8 cellular contexts compared by ENCODE assay signal in genomic region chr22:49945042-49945794, GRCh38. TPM values are rescaled to one million over a fixed set of nuclear protein-coding genes. Genes with fewer than 3 reads are reported as not detected.
A peak's percentile ranks its signal among the peaks of the same experiment; 100 is the strongest.
DNase-seq lines count a peak whose midpoint lies in the region; FAIRE-seq and TF ChIP-seq lines count a peak whose summit lies in the region.
"Not testable (repeated sequence)": the region's sequence is repeated elsewhere in the genome, so short reads cannot be mapped to it uniquely, and the experiment has no call there.

No MANE protein-coding gene starts in this region.

- not testable (repeated sequence) for DNase-seq in Calu3; MG63; T-helper 2 cell treated with Interferon-gamma antibody and Interleukin-4, amounts not matched to agents 5 μg/mL and 100 μg/mL, for 36 hours (ENCODE audit: low spot score); osteocyte (ENCODE audit: extremely low spot score, unreplicated experiment); urothelium cell line (ENCODE audit: low spot score)
- peak; percentile 25 for DNase-seq in NK-92 (lab: John Stamatoyannopoulos, UW; ENCODE audit: unreplicated experiment)
- peak; percentile 67 to 73 for DNase-seq in activated T-cell treated with anti-CD3 and anti-CD28 coated beads, Interleukin-2, amount 50 U/mL, for 48 hours

- FAIRE-seq in urothelium cell line (lab: Jason Lieb, UNC): peak; percentile 56

- H3K9me3 Mint-ChIP-seq in Calu3 (ENCODE audit: low read depth, unreplicated experiment); T-helper 2 cell treated with Interferon-gamma antibody and Interleukin-4, amounts not matched to agents 5 μg/mL and 100 μg/mL, for 36 hours; dendritic cell treated with granulocyte-macrophage colony-stimulating factor and Interleukin-4, amounts not matched to agents 40 ng/mL and 50 ng/mL, for 4 days; osteocyte (ENCODE audit: unreplicated experiment): not testable (repeated sequence)

- intact Hi-C loops in Calu3 (cut with micrococcal nuclease; ENCODE audit: unreplicated experiment); dendritic cell treated with granulocyte-macrophage colony-stimulating factor and Interleukin-4, amounts not matched to agents 40 ng/mL and 50 ng/mL, for 4 days (cut with micrococcal nuclease): not testable (repeated sequence)

- peaks cover 30% of the 10 kb centered on the region for H3K36me3 Mint-ChIP-seq in Calu3 (ENCODE audit: insufficient read depth, unreplicated experiment)
- H3K36me3 Mint-ChIP-seq in T-helper 2 cell treated with Interferon-gamma antibody and Interleukin-4, amounts not matched to agents 5 μg/mL and 100 μg/mL, for 36 hours (ENCODE audit: low read depth); dendritic cell treated with granulocyte-macrophage colony-stimulating factor and Interleukin-4, amounts not matched to agents 40 ng/mL and 50 ng/mL, for 4 days (ENCODE audit: low read depth); osteocyte (ENCODE audit: unreplicated experiment): not testable (repeated sequence)

- H3K9me3 ChIP-seq in MG63: not testable (repeated sequence)

- not testable (repeated sequence) for H3K36me3 ChIP-seq in MG63

- not testable (repeated sequence) for H3K4me3 Mint-ChIP-seq in Calu3 (ENCODE audit: low read depth, unreplicated experiment); T-helper 2 cell treated with Interferon-gamma antibody and Interleukin-4, amounts not matched to agents 5 μg/mL and 100 μg/mL, for 36 hours; dendritic cell treated with granulocyte-macrophage colony-stimulating factor and Interleukin-4, amounts not matched to agents 40 ng/mL and 50 ng/mL, for 4 days; osteocyte (ENCODE audit: unreplicated experiment)

- H3K27ac Mint-ChIP-seq in Calu3 (ENCODE audit: unreplicated experiment) (peak overlapping the region; percentile 30), osteocyte (ENCODE audit: unreplicated experiment) (peak overlapping the region; percentile 31)
- H3K27ac Mint-ChIP-seq in T-helper 2 cell treated with Interferon-gamma antibody and Interleukin-4, amounts not matched to agents 5 μg/mL and 100 μg/mL, for 36 hours: peak overlapping the region; percentile 88
- peak overlapping the region; percentile 61 for H3K27ac Mint-ChIP-seq in dendritic cell treated with granulocyte-macrophage colony-stimulating factor and Interleukin-4, amounts not matched to agents 40 ng/mL and 50 ng/mL, for 4 days

- TF ChIP-seq CTCF in Calu3 (IDR thresholded peaks at IDR 0.05; ENCODE audit: unreplicated experiment); osteocyte (IDR thresholded peaks at IDR 0.05): not testable (repeated sequence)

- H3K27me3 Mint-ChIP-seq in Calu3 (ENCODE audit: unreplicated experiment); T-helper 2 cell treated with Interferon-gamma antibody and Interleukin-4, amounts not matched to agents 5 μg/mL and 100 μg/mL, for 36 hours (ENCODE audit: low read depth); dendritic cell treated with granulocyte-macrophage colony-stimulating factor and Interleukin-4, amounts not matched to agents 40 ng/mL and 50 ng/mL, for 4 days; osteocyte (ENCODE audit: unreplicated experiment): not testable (repeated sequence)

- not testable (repeated sequence) for BruUV-seq in Calu3 (replicated peaks; lab: Mats Ljungman, UMichigan)

- H3K27me3 ChIP-seq in MG63: not testable (repeated sequence)

- CTCF ChIA-PET in Calu3 (lab: Charles Lee): not testable (repeated sequence)

- H3K4me1 Mint-ChIP-seq in Calu3 (ENCODE audit: low read depth, unreplicated experiment); T-helper 2 cell treated with Interferon-gamma antibody and Interleukin-4, amounts not matched to agents 5 μg/mL and 100 μg/mL, for 36 hours (ENCODE audit: low read depth); osteocyte (ENCODE audit: unreplicated experiment): not testable (repeated sequence)
- peaks cover 46% of the 10 kb centered on the region for H3K4me1 Mint-ChIP-seq in dendritic cell treated with granulocyte-macrophage colony-stimulating factor and Interleukin-4, amounts not matched to agents 40 ng/mL and 50 ng/mL, for 4 days (ENCODE audit: low read depth)

- peak overlapping the region; percentile 38 for H3K4me3 ChIP-seq in MG63

RNA-seq across cellular contexts. Expression of gene PIM3, which starts 15.4 kb away (rescaled TPM):
- 86.3 and 97.3 TPM in 2 replicates for total RNA-seq in Calu3 (2022)
- 29.3 and 37.1 TPM in 2 replicates for total RNA-seq in MG63 (2014; rRNA removed; shearing (Covaris generic); ENCODE audit: low replicate concordance)
- total RNA-seq in osteocyte: 18.6 TPM in 2 replicates

RNA-seq across cellular contexts. Expression of gene CRELD2, which starts 26.8 kb away (rescaled TPM):
- total RNA-seq in Calu3 (2022): 57.8 and 64.6 TPM in 2 replicates
- 41.8 and 71.8 TPM in 2 replicates for total RNA-seq in MG63 (2014; rRNA removed; shearing (Covaris generic); ENCODE audit: low replicate concordance)
- total RNA-seq in osteocyte: 54.9 and 55.5 TPM in 2 replicates

RNA-seq across cellular contexts. Expression of gene ALG12, which starts 27.0 kb away (rescaled TPM):
- total RNA-seq in Calu3 (2022): 25.4 and 27.0 TPM in 2 replicates
- 14.1 and 34.2 TPM in 2 replicates for total RNA-seq in MG63 (2014; rRNA removed; shearing (Covaris generic); ENCODE audit: low replicate concordance)
- total RNA-seq in osteocyte: 27.1 and 27.9 TPM in 2 replicates

Comparison
In these comparisons a context has a peak if more than half of its experiments do, and no peak if none do; other contexts are left out.
1. H3K27ac Mint-ChIP-seq: peak in every context shown above with its lines; median percentile 88 in T-helper 2 cell treated with Interferon-gamma antibody and Interleukin-4, amounts not matched to agents 5 μg/mL and 100 μg/mL, for 36 hours; 61 in dendritic cell treated with granulocyte-macrophage colony-stimulating factor and Interleukin-4, amounts not matched to agents 40 ng/mL and 50 ng/mL, for 4 days; 31 in osteocyte; 30 in Calu3.